28 cellular contexts compared by ENCODE assay signal in genomic region chr14:104180561-104181165, GRCh38. TPM values are rescaled to one million over a fixed set of nuclear protein-coding genes. Genes with fewer than 3 reads are reported as not detected.
"Had no signal": no experiment of that assay in that cellular context is flagged by ENCODE, and none has a peak within 500 bp of the region (broad histone marks: within the 10 kb centered on the region; RNA-seq: fewer than 3 reads in every experiment).

No MANE protein-coding gene starts in this region.

- DNase-seq: activated CD4-positive, alpha-beta memory T cell treated with anti-CD3 and anti-CD28 coated beads for 36 hours; activated CD4-positive, alpha-beta T cell treated with anti-CD3 and anti-CD28 coated beads for 36 hours; activated CD4-positive, alpha-beta T cell treated with anti-CD3 and anti-CD28 coated beads, Interleukin-2, amount 50 U/mL, for 1 hour; activated CD8-positive, alpha-beta memory T cell treated with anti-CD3 and anti-CD28 coated beads, Interleukin-2, amount 50 U/mL, for 4 hours; activated gamma-delta T cell treated with Interleukin-2 at 50 U/mL for 16 hours; activated naive CD4-positive, alpha-beta T cell treated with anti-CD3 and anti-CD28 coated beads, Interleukin-2, amount 10 ng/mL, durations not matched to agents 7 days and 5 days; activated naive CD8-positive, alpha-beta T cell treated with anti-CD3 and anti-CD28 coated beads for 36 hours; activated T-cell treated with anti-CD3 and anti-CD28 coated beads for 4 hours; activated T-cell treated with anti-CD3 and anti-CD28 coated beads, Interleukin-2, amount 50 U/mL, for 4 hours; amniotic stem cell; aorta; NCI-H1092 treated with DMSO at 0.1 percent for 48 hours; NCI-H1417 treated with DMSO at 0.1 percent for 48 hours; NCI-H187 treated with DMSO at 0.1 percent for 48 hours; NCI-H345; NCI-H510A; NCI-H526; NCI-H748 treated with DMSO at 0.1 percent for 48 hours; OCI-M1; SHP77; SJCRH30; T1000 had no signal

- H3K9me3 ChIP-seq: SJCRH30 had no signal

- ATAC-seq: activated CD4-positive, alpha-beta T cell treated with anti-CD3 and anti-CD28 coated beads for 36 hours; activated T-cell treated with anti-CD3 and anti-CD28 coated beads, Interleukin-2, amount 50 U/mL, for 4 hours had no signal

- H3K4me2 ChIP-seq: KMS-11 had no signal

- H3K4me3 ChIP-seq: cardiac muscle cell, SJCRH30, SK-N-MC had no signal

- H3K36me3 Mint-ChIP-seq: activated CD4-positive, alpha-beta memory T cell treated with anti-CD3 and anti-CD28 coated beads for 36 hours; activated naive CD4-positive, alpha-beta T cell treated with anti-CD3 and anti-CD28 coated beads, Interleukin-2, amount 10 ng/mL, durations not matched to agents 7 days and 5 days; activated naive CD8-positive, alpha-beta T cell treated with anti-CD3 and anti-CD28 coated beads for 36 hours had no signal

- H3K4me1 Mint-ChIP-seq: activated CD4-positive, alpha-beta T cell treated with anti-CD3 and anti-CD28 coated beads for 36 hours; activated naive CD4-positive, alpha-beta T cell treated with anti-CD3 and anti-CD28 coated beads, Interleukin-2, amount 10 ng/mL, durations not matched to agents 7 days and 5 days; activated naive CD8-positive, alpha-beta T cell treated with anti-CD3 and anti-CD28 coated beads for 36 hours; central memory CD8-positive, alpha-beta T cell had no signal

- H3K27ac Mint-ChIP-seq: activated CD4-positive, alpha-beta memory T cell treated with anti-CD3 and anti-CD28 coated beads for 36 hours; activated CD4-positive, alpha-beta T cell treated with anti-CD3 and anti-CD28 coated beads for 36 hours; activated naive CD4-positive, alpha-beta T cell treated with anti-CD3 and anti-CD28 coated beads, Interleukin-2, amount 10 ng/mL, durations not matched to agents 7 days and 5 days; activated naive CD8-positive, alpha-beta T cell treated with anti-CD3 and anti-CD28 coated beads for 36 hours; activated T-helper 1 cell treated with anti-CD3 and anti-CD28 coated beads, Interleukin-12 subunit alpha, Interleukin-12 subunit beta, Interleukin-2, Interleukin-4 antibody, amounts not matched to agents 30 ng/mL and 10 ng/mL and 1 ng/mL, durations not matched to agents 14 hours and 24 hours and 36 hours had no signal

- H3K27ac ChIP-seq: cardiac muscle cell, KMS-11, SJCRH30, SK-N-MC had no signal

- H3K9me3 Mint-ChIP-seq: activated CD4-positive, alpha-beta memory T cell treated with anti-CD3 and anti-CD28 coated beads for 36 hours; activated naive CD4-positive, alpha-beta T cell treated with anti-CD3 and anti-CD28 coated beads, Interleukin-2, amount 10 ng/mL, durations not matched to agents 7 days and 5 days; activated naive CD8-positive, alpha-beta T cell treated with anti-CD3 and anti-CD28 coated beads for 36 hours; activated T-cell treated with anti-CD3 and anti-CD28 coated beads, Interleukin-2, amount 50 U/mL, for 4 hours; activated T-helper 1 cell treated with anti-CD3 and anti-CD28 coated beads, Interleukin-12 subunit alpha, Interleukin-12 subunit beta, Interleukin-2, Interleukin-4 antibody, amounts not matched to agents 30 ng/mL and 10 ng/mL and 1 ng/mL, durations not matched to agents 14 hours and 24 hours and 36 hours; central memory CD8-positive, alpha-beta T cell had no signal

- H3K9ac ChIP-seq: KMS-11 had no signal

- H3K27me3 ChIP-seq: cardiac muscle cell, SJCRH30 had no signal

- H3K4me3 Mint-ChIP-seq: activated CD4-positive, alpha-beta memory T cell treated with anti-CD3 and anti-CD28 coated beads for 36 hours; activated CD4-positive, alpha-beta T cell treated with anti-CD3 and anti-CD28 coated beads for 36 hours; activated naive CD4-positive, alpha-beta T cell treated with anti-CD3 and anti-CD28 coated beads, Interleukin-2, amount 10 ng/mL, durations not matched to agents 7 days and 5 days; activated naive CD8-positive, alpha-beta T cell treated with anti-CD3 and anti-CD28 coated beads for 36 hours; activated T-cell treated with anti-CD3 and anti-CD28 coated beads, Interleukin-2, amount 50 U/mL, for 4 hours; activated T-helper 1 cell treated with anti-CD3 and anti-CD28 coated beads, Interleukin-12 subunit alpha, Interleukin-12 subunit beta, Interleukin-2, Interleukin-4 antibody, amounts not matched to agents 30 ng/mL and 10 ng/mL and 1 ng/mL, durations not matched to agents 14 hours and 24 hours and 36 hours; central memory CD8-positive, alpha-beta T cell had no signal

- H3K27me3 Mint-ChIP-seq: activated CD4-positive, alpha-beta T cell treated with anti-CD3 and anti-CD28 coated beads for 36 hours; activated naive CD4-positive, alpha-beta T cell treated with anti-CD3 and anti-CD28 coated beads, Interleukin-2, amount 10 ng/mL, durations not matched to agents 7 days and 5 days; activated naive CD8-positive, alpha-beta T cell treated with anti-CD3 and anti-CD28 coated beads for 36 hours had no signal

- H3K36me3 ChIP-seq: cardiac muscle cell had no signal

RNA-seq across cellular contexts. Expression of gene KIF26A, which starts 42.3 kb away (rescaled TPM):
- total RNA-seq: M059J had no signal
